In the genomic region with DNA sequence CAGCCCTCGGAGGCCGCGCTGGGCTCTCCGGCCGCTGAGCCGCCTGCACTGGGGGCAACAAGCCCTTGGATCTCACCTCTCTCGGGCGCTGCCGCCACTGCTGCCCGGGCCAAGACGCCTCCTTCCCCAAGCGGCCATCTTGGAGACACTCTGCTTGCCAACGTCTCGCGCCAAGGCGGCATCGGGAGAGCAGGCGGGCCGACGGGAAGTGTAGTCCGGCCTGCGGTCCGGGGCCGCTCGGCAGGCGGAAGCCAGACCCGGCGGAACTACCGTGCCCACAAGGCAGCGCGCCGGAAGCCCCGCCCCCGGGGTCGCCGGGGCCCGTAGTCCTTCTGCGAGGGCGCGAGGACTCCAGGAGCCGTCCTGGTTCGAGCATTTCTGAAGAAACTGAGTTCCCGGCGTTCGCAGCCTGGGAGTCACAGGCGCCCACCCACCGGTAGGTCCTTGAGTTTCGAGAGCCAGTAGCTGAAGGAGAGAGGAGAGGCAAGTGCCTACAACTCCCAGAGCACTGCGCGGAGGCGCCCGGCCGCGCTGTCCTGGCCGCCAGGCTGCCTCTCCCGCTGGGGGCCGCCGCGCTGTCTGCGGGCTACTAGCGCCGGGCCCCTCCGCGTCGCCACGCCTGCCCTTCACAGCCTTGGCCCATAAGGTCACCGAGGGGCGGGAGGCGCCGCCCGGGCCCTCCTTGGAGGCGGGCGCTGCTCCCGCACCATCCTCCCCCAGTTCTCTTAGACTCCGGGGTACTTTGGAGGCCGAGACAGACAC, we compare ENCODE assay signal across 8 cellular contexts. TPM values are rescaled to one million over a fixed set of nuclear protein-coding genes. Genes with fewer than 3 reads are reported as not detected.
DNase-seq lines count a peak whose midpoint lies in the region; ATAC-seq, FAIRE-seq and TF ChIP-seq lines count a peak whose summit lies in the region.

TSS of gene TMEM11 (minus strand) at position 147 of the 762 bp plus-strand sequence. CDS start at position 138, 9 bp downstream.

- peak within 1 kb of the TSS; percentile 99 for H3K9ac ChIP-seq in adipocyte (ENCODE audit: low read length)
- peak within 1 kb of the TSS; percentile 99 for H3K9ac ChIP-seq in trophoblast cell (ENCODE audit: low read length)

- TF ChIP-seq EP300 in tibial nerve (IDR thresholded peaks at IDR 0.05) = peak; percentile 61 to 91

- peak within 1 kb of the TSS; percentile 99 for H4K8ac ChIP-seq in trophoblast cell (ENCODE audit: low read depth, low read length)

- peak within 1 kb of the TSS; percentile 100 for H3K27ac ChIP-seq in cardiac muscle cell
- peak within 1 kb of the TSS; percentile 98 for H3K27ac ChIP-seq in trophoblast cell (ENCODE audit: low read depth, low read length)
- peak within 1 kb of the TSS; percentile 84 to 99 (median 94) for H3K27ac ChIP-seq in tibial nerve

- ATAC-seq in HG02840 (IDR thresholded peaks at IDR 0.05; ENCODE audit: low FRiP score, unreplicated experiment) = peak; percentile 81

- H3K27me3 ChIP-seq in adipocyte (replicated peaks; ENCODE audit: control insufficient read depth, insufficient read depth, low read length) (no peaks in the 10 kb centered on the region), cardiac muscle cell (no peaks in the 10 kb centered on the region), trophoblast cell (ENCODE audit: insufficient read depth, low read length) (no peaks in the 10 kb centered on the region), tibial nerve (no peaks in the 10 kb centered on the region)

- H3K79me2 ChIP-seq in trophoblast cell (ENCODE audit: control insufficient read depth, insufficient read depth, low read length, poor library complexity) = peaks cover 41% of the 10 kb centered on the region

- H3K79me1 ChIP-seq in trophoblast cell (ENCODE audit: low read length) = peaks cover 18% of the 10 kb centered on the region

- H2BK120ac ChIP-seq in trophoblast cell (ENCODE audit: insufficient read depth, low read length, poor library complexity) = peak within 1 kb of the TSS; percentile 92

- peak within 1 kb of the TSS; percentile 88 for H3K4me2 ChIP-seq in trophoblast cell (ENCODE audit: low read length)

- H2AFZ ChIP-seq in trophoblast cell (ENCODE audit: insufficient read depth, low read length, poor library complexity) = peak within 1 kb of the TSS; percentile 92

- WGBS in trophoblast cell (ENCODE audit: extremely low coverage, insufficient coverage, insufficient read length) = no CpG with 5 or more reads among the region's 76 CpGs
- 1% methylated on average over 36 to 42 of the region's 76 CpGs for WGBS in tibial nerve, 2 donors

- peak; percentile 98 for FAIRE-seq in GM12892 (lab: Jason Lieb, UNC)

- H3K4me1 ChIP-seq in adipocyte (ENCODE audit: control insufficient read depth, insufficient read depth, low read length) = peaks cover 50% of the 10 kb centered on the region
- peaks cover 22% of the 10 kb centered on the region for H3K4me1 ChIP-seq in cardiac muscle cell (ENCODE audit: low read depth)
- peaks cover 16 to 21% of the 10 kb centered on the region in 2 experiments for H3K4me1 ChIP-seq in trophoblast cell (ENCODE audit: control insufficient read depth in 1 of 2, insufficient read depth in 2 of 2, low read length in 2 of 2)
- H3K4me1 ChIP-seq in tibial nerve = peaks cover 0 to 56% (median 25%) of the 10 kb centered on the region in 4 donors

- TF ChIP-seq CTCF in cardiac muscle cell (IDR thresholded peaks at IDR 0.05; ENCODE audit: low read depth, low read length) = no peak
- TF ChIP-seq CTCF in tibial nerve (IDR thresholded peaks at IDR 0.05) = peak in 2 of 5 experiments; percentile 39 to 55

- peak within 1 kb of the TSS; percentile 98 for H3K4ac ChIP-seq in trophoblast cell (ENCODE audit: low read depth, low read length)

- H3K36me3 ChIP-seq in adipocyte (ENCODE audit: control insufficient read depth, insufficient read depth, low read length, severe bottlenecking) (peaks cover 15% of the 10 kb centered on the region), cardiac muscle cell (no peaks in the 10 kb centered on the region), trophoblast cell (ENCODE audit: control insufficient read depth in 1 of 2, insufficient read depth in 2 of 2, low read length in 2 of 2) (peaks cover 15 to 16% of the 10 kb centered on the region in 2 experiments), tibial nerve (peaks cover 0 to 20% (median 0%) of the 10 kb centered on the region in 3 donors)

- H3K4me3 ChIP-seq in adipocyte (ENCODE audit: low read length) (peak within 1 kb of the TSS; percentile 92), cardiac muscle cell (peak within 1 kb of the TSS; percentile 98), trophoblast cell (ENCODE audit: low read depth, low read length) (peak within 1 kb of the TSS; percentile 96), tibial nerve (peak within 1 kb of the TSS; percentile 66 to 98 (median 90))

- H3K14ac ChIP-seq in trophoblast cell (ENCODE audit: low read length) = peak within 1 kb of the TSS; percentile 98

- DNase-seq in GM12892 (ENCODE audit: insufficient read length) = peak; percentile 97
- DNase-seq in NCI-H1436 (lab: John Stamatoyannopoulos, UW) = peak; percentile 96
- peak; percentile 91 for DNase-seq in T follicular helper cell (ENCODE audit: low read depth)
- peak; percentile 98 for DNase-seq in adipocyte (ENCODE audit: low read depth)
- peak; percentile 97 for DNase-seq in cardiac muscle cell (ENCODE audit: low read depth in 1 of 2, low spot score in 1 of 2)
- peak; percentile 98 for DNase-seq in trophoblast cell
- peak; percentile 87 to 88 for DNase-seq in tibial nerve (ENCODE audit: low spot score in 2 of 2)

- peak within 1 kb of the TSS; percentile 98 for H4K91ac ChIP-seq in trophoblast cell (ENCODE audit: low read depth, low read length)

- peak within 1 kb of the TSS; percentile 80 for H2AK5ac ChIP-seq in trophoblast cell (ENCODE audit: low read length)

- H3K18ac ChIP-seq in trophoblast cell (ENCODE audit: low read length) = peak within 1 kb of the TSS; percentile 96

- peak within 1 kb of the TSS; percentile 97 for H2BK5ac ChIP-seq in trophoblast cell (ENCODE audit: low read depth, low read length, poor library complexity)

- peak within 1 kb of the TSS; percentile 51 for H2BK12ac ChIP-seq in trophoblast cell (ENCODE audit: low read length)

- peak within 1 kb of the TSS; percentile 89 for H4K12ac ChIP-seq in trophoblast cell (ENCODE audit: low read depth, low read length)

- TF ChIP-seq POLR2A in GM12892 (IDR thresholded peaks at IDR 0.05; ENCODE audit: low read depth, low read length) (peak; percentile 89), tibial nerve (IDR thresholded peaks at IDR 0.05) (peak; percentile 29 to 32)

- H3K9me3 ChIP-seq in adipocyte (ENCODE audit: control insufficient read depth, low read length) (no peaks in the 10 kb centered on the region), cardiac muscle cell (ENCODE audit: low read depth) (no peaks in the 10 kb centered on the region), trophoblast cell (ENCODE audit: insufficient read depth, low read depth, low read length) (no peaks in the 10 kb centered on the region), tibial nerve (no peaks in the 10 kb centered on the region)

- no peak within 1 kb of the TSS for H3K23ac ChIP-seq in trophoblast cell (ENCODE audit: low read length)

RNA-seq across cellular contexts. Expression of gene TMEM11, which starts in this region (rescaled TPM):
- polyA plus RNA-seq in GM12892 (2012; ENCODE audit: missing spikeins) = 14.9 TPM
- total RNA-seq in cardiac muscle cell (37.9 and 42.9 TPM in 2 replicates), tibial nerve (10 to 100 TPM; 16.2 to 27.6 (median 21.5) TPM)
- 91.0 and 92.2 TPM in 2 replicates for polyA plus RNA-seq in cardiac muscle cell
- polyA plus RNA-seq in trophoblast cell (2013) = 41.4 and 42.5 TPM in 2 replicates

Comparison
In these comparisons a context has a peak if more than half of its experiments do, and no peak if none do; other contexts are left out.
1. Peak in every context shown above with its lines: DNase-seq, ATAC-seq, H3K4me3 ChIP-seq and H3K27ac ChIP-seq.